29 cellular contexts compared by ENCODE assay signal in the genomic region with DNA sequence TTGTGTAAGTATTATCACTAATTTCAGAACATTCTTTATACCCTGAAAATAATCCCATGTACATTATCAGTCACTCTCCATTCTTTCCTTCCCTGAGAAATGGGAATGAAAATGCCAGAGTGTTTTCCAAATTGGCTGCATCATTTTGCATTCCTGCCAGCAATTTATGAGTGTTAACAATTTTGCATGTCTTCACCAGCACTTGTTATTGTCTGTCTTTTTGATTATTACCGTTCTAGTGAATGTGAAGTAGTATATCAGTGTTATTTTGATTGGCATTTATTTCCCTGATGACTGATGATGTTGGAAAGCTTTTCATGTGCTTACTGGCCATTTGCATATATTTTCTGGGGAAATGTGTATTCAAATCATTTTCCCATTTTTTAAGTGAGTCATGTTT.
"Had no signal": no experiment of that assay in that cellular context is flagged by ENCODE, and none has a peak within 500 bp of the region (broad histone marks: within the 10 kb centered on the region; RNA-seq: fewer than 3 reads in every experiment).

No MANE protein-coding gene starts in this region.

- H3K36me3 ChIP-seq: colonic mucosa, esophagus muscularis mucosa, esophagus squamous epithelium, gastrocnemius medialis, gastroesophageal sphincter, heart left ventricle, heart right ventricle had no signal

- H3K4me3 ChIP-seq: colonic mucosa, coronary artery, dorsolateral prefrontal cortex, esophagus muscularis mucosa, esophagus squamous epithelium, gastrocnemius medialis, gastroesophageal sphincter, heart left ventricle, heart right ventricle, hepatocyte had no signal

- DNase-seq: colonic mucosa; cortex of kidney; dermis blood vessel endothelial cell; dorsolateral prefrontal cortex; effector CD4-positive, alpha-beta T cell; effector CD8-positive, alpha-beta T cell; effector memory CD4-positive, alpha-beta T cell; effector memory CD8-positive, alpha-beta T cell; endodermal cell; erythroblast; esophagus squamous epithelium; foreskin fibroblast; foreskin keratinocyte; foreskin melanocyte; gastrocnemius medialis; glutamatergic neuron; head of caudate nucleus; heart left ventricle; heart right ventricle had no signal

- H3K27ac ChIP-seq: colonic mucosa, coronary artery, dorsolateral prefrontal cortex, epithelial cell of prostate, esophagus muscularis mucosa, esophagus squamous epithelium, foreskin keratinocyte, gastrocnemius medialis, gastroesophageal sphincter, heart left ventricle, heart right ventricle, hepatocyte had no signal

- FAIRE-seq: colon, endometrium, endothelial cell of umbilical vein, frontal cortex had no signal

- H3K4me2 ChIP-seq: hepatocyte had no signal

- H3K4me1 ChIP-seq: colonic mucosa, esophagus muscularis mucosa, esophagus squamous epithelium, foreskin keratinocyte, gastrocnemius medialis, gastroesophageal sphincter, heart left ventricle, heart right ventricle had no signal

- H2AFZ ChIP-seq: hepatocyte had no signal

- H3K27me3 ChIP-seq: colonic mucosa, gastroesophageal sphincter, hepatocyte had no signal

- H3K79me2 ChIP-seq: hepatocyte had no signal

- ATAC-seq: effector memory CD8-positive, alpha-beta T cell; esophagus mucosa; foreskin keratinocyte; gastrocnemius medialis; gastroesophageal sphincter; heart left ventricle; heart right ventricle had no signal

- H3K9me3 ChIP-seq: colonic mucosa, gastrocnemius medialis had no signal
